17 cellular contexts compared by ENCODE assay signal in genomic region chrX:101022020-101022419, GRCh38. TPM values are rescaled to one million over a fixed set of nuclear protein-coding genes. Genes with fewer than 3 reads are reported as not detected.
DNase-seq lines count a peak whose midpoint lies in the region; TF ChIP-seq lines count a peak whose summit lies in the region.
"Had no signal": no experiment of that assay in that cellular context is flagged by ENCODE, and none has a peak within 500 bp of the region (broad histone marks: within the 10 kb centered on the region; RNA-seq: fewer than 3 reads in every experiment).

No MANE protein-coding gene starts in this region.

- no peak for DNase-seq in activated naive CD4-positive, alpha-beta T cell treated with anti-CD3 and anti-CD28 coated beads, Interleukin-2, amount 50 U/mL, for 16 hours
- DNase-seq in epithelial cell of esophagus (ENCODE audit: low read depth) (peak; percentile 53), fibroblast of villous mesenchyme (ENCODE audit: low read depth) (peak; percentile 1), nephron progenitor cell (no peak), NCI-H345 (lab: John Stamatoyannopoulos, UW) (no peak)
- DNase-seq: Caco-2; CD4-positive, CD25-positive, alpha-beta regulatory T cell; CD8-positive, alpha-beta T cell; DMS153; DND-41; GM23248; H7; HCEC 1CT had no signal

- H3K27me3 Mint-ChIP-seq in activated naive CD4-positive, alpha-beta T cell treated with anti-CD3 and anti-CD28 coated beads, Interleukin-2, amount 50 U/mL, for 24 hours = no peaks in the 10 kb centered on the region
- no peaks in the 10 kb centered on the region for H3K27me3 Mint-ChIP-seq in nephron progenitor cell (ENCODE audit: low read depth, poor library complexity)
- H3K27me3 Mint-ChIP-seq: B cell; CD4-positive, CD25-positive, alpha-beta regulatory T cell had no signal

- peaks cover 5% of the 10 kb centered on the region for H3K4me1 Mint-ChIP-seq in activated naive CD4-positive, alpha-beta T cell treated with anti-CD3 and anti-CD28 coated beads, Interleukin-2, amount 50 U/mL, for 24 hours
- no peaks in the 10 kb centered on the region for H3K4me1 Mint-ChIP-seq in nephron progenitor cell
- H3K4me1 Mint-ChIP-seq: B cell had no signal

- H3K27ac Mint-ChIP-seq in activated naive CD4-positive, alpha-beta T cell treated with anti-CD3 and anti-CD28 coated beads, Interleukin-2, amount 50 U/mL, for 24 hours = peak overlapping the region; percentile 30
- H3K27ac Mint-ChIP-seq in nephron progenitor cell = no peak overlapping the region
- H3K27ac Mint-ChIP-seq: B cell; CD4-positive, CD25-positive, alpha-beta regulatory T cell; CD8-positive, alpha-beta T cell had no signal

- H3K36me3 Mint-ChIP-seq in activated naive CD4-positive, alpha-beta T cell treated with anti-CD3 and anti-CD28 coated beads, Interleukin-2, amount 50 U/mL, for 24 hours = peaks cover 10% of the 10 kb centered on the region
- H3K36me3 Mint-ChIP-seq in nephron progenitor cell (ENCODE audit: low read depth) = peaks cover 46% of the 10 kb centered on the region

- no peak for TF ChIP-seq CTCF in epithelial cell of esophagus (IDR thresholded peaks at IDR 0.05; ENCODE audit: insufficient read depth, low read depth, low read length, missing control alignments)
- TF ChIP-seq CTCF in fibroblast of villous mesenchyme (IDR thresholded peaks at IDR 0.05; ENCODE audit: insufficient read depth, low read depth, low read length) = no peak
- no peak for TF ChIP-seq CTCF in nephron progenitor cell (IDR thresholded peaks at IDR 0.05)

- no peaks in the 10 kb centered on the region for H3K9me3 Mint-ChIP-seq in activated naive CD4-positive, alpha-beta T cell treated with anti-CD3 and anti-CD28 coated beads, Interleukin-2, amount 50 U/mL, for 24 hours
- H3K9me3 Mint-ChIP-seq in nephron progenitor cell = peaks cover 45% of the 10 kb centered on the region
- H3K9me3 Mint-ChIP-seq: CD8-positive, alpha-beta T cell had no signal

- H3K4me3 Mint-ChIP-seq in activated naive CD4-positive, alpha-beta T cell treated with anti-CD3 and anti-CD28 coated beads, Interleukin-2, amount 50 U/mL, for 24 hours = no peak overlapping the region
- no peak overlapping the region for H3K4me3 Mint-ChIP-seq in nephron progenitor cell
- H3K4me3 Mint-ChIP-seq: B cell; CD4-positive, CD25-positive, alpha-beta regulatory T cell; CD8-positive, alpha-beta T cell had no signal

- H3K4me3 ChIP-seq in epithelial cell of esophagus (ENCODE audit: low read length) = no peak overlapping the region
- H3K4me3 ChIP-seq in fibroblast of villous mesenchyme (ENCODE audit: low read depth, low read length) = no peak overlapping the region
- H3K4me3 ChIP-seq: BLaER1, GM23248 had no signal

RNA-seq across cellular contexts. Expression of gene TRMT2B, which starts 29.9 kb away (rescaled TPM):
- total RNA-seq in fibroblast of villous mesenchyme = 13.2 and 13.4 TPM in 2 replicates

RNA-seq across cellular contexts. Expression of gene ARL13A, which starts 52.5 kb away (rescaled TPM):
- not detected in 2 replicates for total RNA-seq in fibroblast of villous mesenchyme
- total RNA-seq: B cell; Caco-2; CD4-positive, CD25-positive, alpha-beta regulatory T cell; CD8-positive, alpha-beta T cell; GM23248; H1; H7 had no signal

RNA-seq across cellular contexts. Expression of gene TMEM35A, which starts 56.7 kb away (rescaled TPM):
- 0.86 and 1.9 TPM in 2 replicates for total RNA-seq in fibroblast of villous mesenchyme
- total RNA-seq: B cell; Caco-2; CD4-positive, CD25-positive, alpha-beta regulatory T cell; CD8-positive, alpha-beta T cell had no signal

Comparison
In these comparisons a context has a peak if more than half of its experiments do, and no peak if none do; other contexts are left out.
1. DNase-seq: peak in epithelial cell of esophagus (single experiment) and fibroblast of villous mesenchyme (single experiment); none in activated naive CD4-positive, alpha-beta T cell treated with anti-CD3 and anti-CD28 coated beads, Interleukin-2, amount 50 U/mL, for 16 hours (single experiment), nephron progenitor cell (single experiment) and NCI-H345 (single experiment).